ENCODE assay signal across 21 cellular contexts in the genomic region with DNA sequence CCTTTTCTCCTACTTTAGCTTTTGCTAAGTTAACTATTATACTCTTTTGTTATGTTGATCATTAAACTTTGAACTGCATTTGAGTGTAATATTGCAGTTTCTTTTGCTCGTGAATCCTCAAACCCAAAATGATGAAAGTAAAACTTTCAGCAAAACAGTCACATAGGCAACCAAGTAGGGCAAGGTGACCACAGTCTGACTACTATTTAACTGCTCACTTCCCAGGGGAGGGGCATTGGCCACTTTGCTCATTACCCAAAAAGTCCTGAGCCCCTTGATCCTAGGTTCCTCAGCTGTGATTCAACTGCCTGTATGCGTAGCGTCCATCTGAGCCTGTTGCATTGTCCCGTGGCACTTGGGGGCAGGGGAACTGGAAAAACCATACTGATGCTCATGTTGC. TPM values are rescaled to one million over a fixed set of nuclear protein-coding genes. Genes with fewer than 3 reads are reported as not detected.
DNase-seq lines count a peak whose midpoint lies in the region; ATAC-seq and TF ChIP-seq lines count a peak whose summit lies in the region.
"Had no signal": no experiment of that assay in that cellular context is flagged by ENCODE, and none has a peak within 500 bp of the region (broad histone marks: within the 10 kb centered on the region; RNA-seq: fewer than 3 reads in every experiment).

No MANE protein-coding gene starts in this region.

- H2BK15ac ChIP-seq in neuronal stem cell (ENCODE audit: low read length): no peak overlapping the region

- no peaks in the 10 kb centered on the region for H3K4me1 ChIP-seq in neuronal stem cell (ENCODE audit: control insufficient read depth in 2 of 2, insufficient read depth in 1 of 2, low read depth in 1 of 2, low read length in 2 of 2)
- H3K4me1 ChIP-seq: BLaER1 had no signal

- peaks cover 5% of the 10 kb centered on the region for H3K36me3 Mint-ChIP-seq in WTC11

- WGBS in neuronal stem cell (ENCODE audit: extremely low coverage in 2 of 2, insufficient read length in 2 of 2, insufficient replicate concordance in 1 of 2), 2 donors: no CpG with 5 or more reads among the region's 4 CpGs

- H4K8ac ChIP-seq in neuronal stem cell (ENCODE audit: low read depth, low read length): no peak overlapping the region

- no peaks in the 10 kb centered on the region for H3K9me3 ChIP-seq in neuronal stem cell (replicated peaks in 1 of 2; ENCODE audit: control insufficient read depth in 2 of 2, insufficient read depth in 1 of 2, low read depth in 1 of 2, low read length in 2 of 2)
- H3K9me3 ChIP-seq: BLaER1 had no signal

- H3K27ac ChIP-seq in neuronal stem cell (replicated peaks; ENCODE audit: low read length): no peak overlapping the region
- H3K27ac ChIP-seq: 22Rv1, BLaER1, KMS-11 had no signal

- DNase-seq in cerebellar nuclear complex (lab: John Stamatoyannopoulos, UW): no peak
- DNase-seq in WTC11 (ENCODE audit: low spot score): no peak
- no peak for DNase-seq in middle frontal gyrus (ENCODE audit: extremely low spot score, low spot score)
- no peak for DNase-seq in neuronal stem cell (ENCODE audit: low spot score)
- DNase-seq: CD8-positive, alpha-beta memory T cell; DMS 273 treated with DMSO at 0.1 percent for 48 hours; MM.1S; NCI-H1105 treated with DMSO at 0.1 percent for 48 hours; NCI-H187 treated with DMSO at 0.1 percent for 48 hours; NCI-H2171 treated with DMSO at 0.1 percent for 48 hours; SHP77 treated with DMSO at 0.1 percent for 48 hours; T-helper 17 cell had no signal

- H2BK12ac ChIP-seq in neuronal stem cell (ENCODE audit: low read length): no peak overlapping the region

- peaks cover 2 to 6% of the 10 kb centered on the region in 2 donors for H3K36me3 ChIP-seq in neuronal stem cell (replicated peaks in 1 of 2; ENCODE audit: control insufficient read depth in 2 of 2, insufficient read depth in 2 of 2, low read length in 2 of 2)

- peak overlapping the region; percentile 11; the same call in 1 of the 2 replicates for H3K4me3 ChIP-seq in GM08714 (ENCODE audit: low read length)
- no peak overlapping the region for H3K4me3 ChIP-seq in neuronal stem cell (ENCODE audit: low read length in 2 of 2)
- H3K4me3 ChIP-seq: BLaER1 had no signal

- peak; percentile 38 for ATAC-seq in GM19395 (IDR thresholded peaks at IDR 0.05; ENCODE audit: unreplicated experiment)
- peak; percentile 46 for ATAC-seq in GM21786 (IDR thresholded peaks at IDR 0.05; ENCODE audit: unreplicated experiment)
- peak; percentile 33 for ATAC-seq in HG03378 (IDR thresholded peaks at IDR 0.05; ENCODE audit: unreplicated experiment)
- no peak for ATAC-seq in WTC11
- ATAC-seq: T-helper 17 cell had no signal

- H3K79me1 ChIP-seq in neuronal stem cell (ENCODE audit: low read depth, low read length): no peaks in the 10 kb centered on the region

- no peak overlapping the region for H3K9ac ChIP-seq in neuronal stem cell (ENCODE audit: low read depth, low read length, poor library complexity)
- H3K9ac ChIP-seq: BLaER1, KMS-11 had no signal

- no peak overlapping the region for H2BK5ac ChIP-seq in neuronal stem cell (ENCODE audit: low read length)

- H4K91ac ChIP-seq in neuronal stem cell (ENCODE audit: low read depth, low read length, poor library complexity): no peak overlapping the region

- no peak overlapping the region for H3K18ac ChIP-seq in neuronal stem cell (ENCODE audit: low read length)

- no peak overlapping the region for H3K4me2 ChIP-seq in neuronal stem cell (ENCODE audit: insufficient read depth, low read length, poor library complexity, severe bottlenecking)
- H3K4me2 ChIP-seq: BLaER1, KMS-11 had no signal

- POLR2A ChIA-PET in WTC11 (lab: Charles Lee): no interaction called here

- H3K4ac ChIP-seq in neuronal stem cell (ENCODE audit: low read length): no peak overlapping the region

- TF ChIP-seq CTCF in WTC11 (IDR thresholded peaks at IDR 0.05): no peak

- no peak overlapping the region for H3K27ac Mint-ChIP-seq in WTC11
- H3K27ac Mint-ChIP-seq: CD8-positive, alpha-beta memory T cell; T-helper 17 cell had no signal

- H3K4me3 Mint-ChIP-seq in WTC11: no peak overlapping the region
- H3K4me3 Mint-ChIP-seq: CD8-positive, alpha-beta memory T cell; T-helper 17 cell had no signal

- H3K4me1 Mint-ChIP-seq in WTC11: peaks cover 17% of the 10 kb centered on the region
- H3K4me1 Mint-ChIP-seq: T-helper 17 cell had no signal

- H3K14ac ChIP-seq in neuronal stem cell (ENCODE audit: low read length): no peak overlapping the region

- H2AK5ac ChIP-seq in neuronal stem cell (ENCODE audit: low read depth, low read length): no peak overlapping the region

- H2BK120ac ChIP-seq in neuronal stem cell (ENCODE audit: low read depth, low read length): no peak overlapping the region

- no peak overlapping the region for H2AFZ ChIP-seq in neuronal stem cell (ENCODE audit: low read length)

- no peak overlapping the region for H3K23ac ChIP-seq in neuronal stem cell (ENCODE audit: low read depth, low read length, poor library complexity)

- H3K9me3 Mint-ChIP-seq in WTC11: no peaks in the 10 kb centered on the region
- H3K9me3 Mint-ChIP-seq: CD8-positive, alpha-beta memory T cell had no signal

- peaks cover 4% of the 10 kb centered on the region for H3K27me3 Mint-ChIP-seq in WTC11 (ENCODE audit: low read depth)
- H3K27me3 Mint-ChIP-seq: T-helper 17 cell had no signal

- CTCF ChIA-PET in WTC11 (lab: Charles Lee): no interaction called here

- H3K27me3 ChIP-seq in neuronal stem cell (ENCODE audit: control insufficient read depth in 3 of 3, insufficient read depth in 3 of 3, low read depth in 1 of 3, low read length in 3 of 3): peaks cover 0 to 7% (median 0%) of the 10 kb centered on the region in 3 experiments

TF ChIP-seq in WTC11, 78 proteins besides CTCF, POLR2A, EP300 and RAD21:
- TF ChIP-seq ZMAT4 (CRISPR knock-in tag; IDR thresholded peaks at IDR 0.05) (no peak), HMGXB4 (CRISPR knock-in tag; IDR thresholded peaks at IDR 0.05) (no peak)
- TF ChIP-seq, protein P1, sequence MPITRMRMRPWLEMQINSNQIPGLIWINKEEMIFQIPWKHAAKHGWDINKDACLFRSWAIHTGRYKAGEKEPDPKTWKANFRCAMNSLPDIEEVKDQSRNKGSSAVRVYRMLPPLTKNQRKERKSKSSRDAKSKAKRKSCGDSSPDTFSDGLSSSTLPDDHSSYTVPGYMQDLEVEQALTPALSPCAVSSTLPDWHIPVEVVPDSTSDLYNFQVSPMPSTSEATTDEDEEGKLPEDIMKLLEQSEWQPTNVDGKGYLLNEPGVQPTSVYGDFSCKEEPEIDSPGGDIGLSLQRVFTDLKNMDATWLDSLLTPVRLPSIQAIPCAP (CRISPR knock-in tag; IDR thresholded peaks at IDR 0.05): no peak
- TF ChIP-seq, protein P2, sequence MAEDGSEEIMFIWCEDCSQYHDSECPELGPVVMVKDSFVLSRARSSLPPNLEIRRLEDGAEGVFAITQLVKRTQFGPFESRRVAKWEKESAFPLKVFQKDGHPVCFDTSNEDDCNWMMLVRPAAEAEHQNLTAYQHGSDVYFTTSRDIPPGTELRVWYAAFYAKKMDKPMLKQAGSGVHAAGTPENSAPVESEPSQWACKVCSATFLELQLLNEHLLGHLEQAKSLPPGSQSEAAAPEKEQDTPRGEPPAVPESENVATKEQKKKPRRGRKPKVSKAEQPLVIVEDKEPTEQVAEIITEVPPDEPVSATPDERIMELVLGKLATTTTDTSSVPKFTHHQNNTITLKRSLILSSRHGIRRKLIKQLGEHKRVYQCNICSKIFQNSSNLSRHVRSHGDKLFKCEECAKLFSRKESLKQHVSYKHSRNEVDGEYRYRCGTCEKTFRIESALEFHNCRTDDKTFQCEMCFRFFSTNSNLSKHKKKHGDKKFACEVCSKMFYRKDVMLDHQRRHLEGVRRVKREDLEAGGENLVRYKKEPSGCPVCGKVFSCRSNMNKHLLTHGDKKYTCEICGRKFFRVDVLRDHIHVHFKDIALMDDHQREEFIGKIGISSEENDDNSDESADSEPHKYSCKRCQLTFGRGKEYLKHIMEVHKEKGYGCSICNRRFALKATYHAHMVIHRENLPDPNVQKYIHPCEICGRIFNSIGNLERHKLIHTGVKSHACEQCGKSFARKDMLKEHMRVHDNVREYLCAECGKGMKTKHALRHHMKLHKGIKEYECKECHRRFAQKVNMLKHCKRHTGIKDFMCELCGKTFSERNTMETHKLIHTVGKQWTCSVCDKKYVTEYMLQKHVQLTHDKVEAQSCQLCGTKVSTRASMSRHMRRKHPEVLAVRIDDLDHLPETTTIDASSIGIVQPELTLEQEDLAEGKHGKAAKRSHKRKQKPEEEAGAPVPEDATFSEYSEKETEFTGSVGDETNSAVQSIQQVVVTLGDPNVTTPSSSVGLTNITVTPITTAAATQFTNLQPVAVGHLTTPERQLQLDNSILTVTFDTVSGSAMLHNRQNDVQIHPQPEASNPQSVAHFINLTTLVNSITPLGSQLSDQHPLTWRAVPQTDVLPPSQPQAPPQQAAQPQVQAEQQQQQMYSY (CRISPR knock-in tag; IDR thresholded peaks at IDR 0.05): no peak

RNA-seq across cellular contexts. Expression of gene RBMX2, which starts 17.0 kb away (rescaled TPM):
- 20.7 to 23.4 TPM (median 21.2 TPM) in 3 replicates for total RNA-seq in WTC11 (2021)
- polyA plus RNA-seq in neuronal stem cell (2013, experiment 1 of 2): 55.2 TPM
- 50.8 TPM for polyA plus RNA-seq in neuronal stem cell (2013, experiment 2 of 2)

RNA-seq across cellular contexts. Expression of gene GPR119, which starts 33.3 kb away (rescaled TPM):
- total RNA-seq in WTC11 (2021): not detected in 3 replicates
- polyA plus RNA-seq in neuronal stem cell (2013, experiment 1 of 2): not detected
- polyA plus RNA-seq in neuronal stem cell (2013, experiment 2 of 2): not detected
- total RNA-seq: CD8-positive, alpha-beta memory T cell; Daoy; NCI-H460; T-helper 17 cell had no signal
- polyA plus RNA-seq: CD8-positive, alpha-beta memory T cell had no signal
